13 cellular contexts compared by ENCODE assay signal in the genomic region with DNA sequence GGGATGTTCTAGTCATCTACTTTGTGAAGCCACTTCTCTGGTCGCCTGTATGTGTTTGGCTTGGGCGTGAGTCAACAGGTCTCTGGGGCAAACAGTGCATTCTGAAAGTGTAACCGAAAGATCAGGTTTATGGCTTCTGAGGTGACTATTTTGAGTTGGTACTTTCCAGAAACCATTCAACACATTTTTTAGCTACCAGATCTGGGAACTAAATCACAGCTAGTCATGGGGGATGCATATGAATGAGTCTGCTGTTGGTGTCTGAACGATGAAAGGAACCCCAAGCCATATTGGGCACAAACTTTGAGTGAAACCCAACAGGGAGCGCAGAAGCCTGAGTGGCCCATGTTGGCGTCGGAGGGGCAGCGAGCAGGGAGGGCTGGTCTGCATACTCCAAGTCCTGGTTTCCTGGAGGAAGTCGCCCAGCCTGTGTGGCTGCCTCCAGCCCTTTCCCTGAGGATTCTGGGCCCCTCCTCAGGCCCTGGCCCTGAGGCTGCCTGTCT. TPM values are rescaled to one million over a fixed set of nuclear protein-coding genes. Genes with fewer than 3 reads are reported as not detected.
DNase-seq lines count a peak whose midpoint lies in the region; ATAC-seq and TF ChIP-seq lines count a peak whose summit lies in the region.
"Had no signal": no experiment of that assay in that cellular context is flagged by ENCODE, and none has a peak within 500 bp of the region (broad histone marks: within the 10 kb centered on the region; RNA-seq: fewer than 3 reads in every experiment).

No MANE protein-coding gene starts in this region.

- no peaks in the 10 kb centered on the region for H3K79me1 ChIP-seq in H9 (ENCODE audit: insufficient read depth, low read depth, low read length, poor library complexity, severe bottlenecking)

- no peaks in the 10 kb centered on the region for H3K9me3 Mint-ChIP-seq in activated T-cell treated with anti-CD3 and anti-CD28 coated beads, Interleukin-2, amount 50 U/mL, for 4 hours
- H3K9me3 Mint-ChIP-seq in H9 = no peaks in the 10 kb centered on the region; a peak in 1 of 5 replicates

- no peak overlapping the region for H2BK20ac ChIP-seq in H9 (ENCODE audit: low read depth, low read length, poor library complexity, severe bottlenecking)

- no peaks in the 10 kb centered on the region for H3K4me1 Mint-ChIP-seq in activated T-cell treated with anti-CD3 and anti-CD28 coated beads, Interleukin-2, amount 50 U/mL, for 4 hours (ENCODE audit: low read depth)
- H3K4me1 Mint-ChIP-seq in H9 = no peaks in the 10 kb centered on the region

- no peak overlapping the region for H3K4me3 Mint-ChIP-seq in activated T-cell treated with anti-CD3 and anti-CD28 coated beads, Interleukin-2, amount 50 U/mL, for 4 hours
- no peak overlapping the region for H3K4me3 Mint-ChIP-seq in H9

- WGBS in H9 (ENCODE audit: extremely low coverage, insufficient read length, low lambda C conversion rate) = no CpG with 5 or more reads among the region's 9 CpGs

- H4K91ac ChIP-seq in H9 (ENCODE audit: insufficient read length, low read depth, low read length) = no peak overlapping the region

- H2BK5ac ChIP-seq in H9 (ENCODE audit: insufficient read length, low read length) = no peak overlapping the region

- no peak overlapping the region for H3K23ac ChIP-seq in H9 (ENCODE audit: insufficient read length, low read depth, low read length)

- no peak overlapping the region for H3K4ac ChIP-seq in H9 (ENCODE audit: low read depth, low read length)

- H2BK15ac ChIP-seq in H9 (ENCODE audit: low read depth, low read length) = no peak overlapping the region

- no peak overlapping the region for H3K9ac ChIP-seq in H9 (ENCODE audit: extremely low read depth, insufficient read length, low read length)

- H3K27ac Mint-ChIP-seq in H9 = no peak overlapping the region; a peak in 1 of 7 replicates

- no peaks in the 10 kb centered on the region for H3K36me3 Mint-ChIP-seq in activated T-cell treated with anti-CD3 and anti-CD28 coated beads, Interleukin-2, amount 50 U/mL, for 4 hours (ENCODE audit: insufficient read depth)
- no peaks in the 10 kb centered on the region for H3K36me3 Mint-ChIP-seq in H9 (ENCODE audit: insufficient read depth in 1 of 3, low read depth in 3 of 3)

- no peak overlapping the region for H3K18ac ChIP-seq in H9 (ENCODE audit: insufficient read length, low read depth, low read length)

- no peak overlapping the region for H2AFZ ChIP-seq in H9 (ENCODE audit: low read length)

- no peak overlapping the region for H3K14ac ChIP-seq in H9 (ENCODE audit: insufficient read depth, low read length)

- TF ChIP-seq CTCF in H9 (conservative IDR thresholded peaks at IDR 0.05) = no peak

- no peak overlapping the region for H2BK120ac ChIP-seq in H9 (ENCODE audit: low read depth, low read length, poor library complexity, severe bottlenecking)

- no peak overlapping the region for H2AK5ac ChIP-seq in H9 (ENCODE audit: insufficient read length, low read length)

- H3K56ac ChIP-seq in H9 (ENCODE audit: insufficient read length, low read depth, low read length) = no peak overlapping the region

- DNase-seq in activated T-cell treated with anti-CD3 and anti-CD28 coated beads, Interleukin-2, amount 50 U/mL, for 4 hours = no peak
- DNase-seq in NCI-H1694 (lab: John Stamatoyannopoulos, UW) (no peak), GDM1 (lab: John Stamatoyannopoulos, UW) (no peak), H9 (no peak)
- DNase-seq: GF-D8, KG1, upper lobe of left lung had no signal

- H3T11ph ChIP-seq in H9 (ENCODE audit: low read length) = no peak overlapping the region

- peak; percentile 89 for ATAC-seq in GM18508 (IDR thresholded peaks at IDR 0.05; ENCODE audit: insufficient read depth, unreplicated experiment)
- peak; percentile 92 for ATAC-seq in GM19395 (IDR thresholded peaks at IDR 0.05; ENCODE audit: unreplicated experiment)
- ATAC-seq in HG02970 (IDR thresholded peaks at IDR 0.05; ENCODE audit: low FRiP score, unreplicated experiment) = peak; percentile 88
- peak; percentile 62 to 67 for ATAC-seq in activated T-cell treated with anti-CD3 and anti-CD28 coated beads, Interleukin-2, amount 50 U/mL, for 4 hours

- H2BK12ac ChIP-seq in H9 (ENCODE audit: insufficient read length, low read depth, low read length) = no peak overlapping the region

- no peak overlapping the region for H3K27ac ChIP-seq in H9 (ENCODE audit: insufficient read length, low read depth, low read length)
- H3K27ac ChIP-seq: breast epithelium, upper lobe of left lung had no signal

- peaks cover 7% of the 10 kb centered on the region for H3K27me3 Mint-ChIP-seq in activated T-cell treated with anti-CD3 and anti-CD28 coated beads, Interleukin-2, amount 50 U/mL, for 4 hours (ENCODE audit: low read depth)
- peaks cover 24% of the 10 kb centered on the region for H3K27me3 Mint-ChIP-seq in H9 (ENCODE audit: low read depth)

- no peak overlapping the region for H3K4me2 ChIP-seq in H9 (ENCODE audit: insufficient read depth, insufficient read length, low read length)

- H3K23me2 ChIP-seq in H9 (ENCODE audit: insufficient read length, low read depth, low read length, poor library complexity, severe bottlenecking) = no peaks in the 10 kb centered on the region

- no peak overlapping the region for H4K8ac ChIP-seq in H9 (replicated peaks; ENCODE audit: insufficient read length, low read depth, low read length)

- no peaks in the 10 kb centered on the region for H3K9me3 ChIP-seq in H9 (ENCODE audit: control insufficient read depth, low read depth, low read length)
- H3K9me3 ChIP-seq: breast epithelium, upper lobe of left lung had no signal

- H4K20me1 ChIP-seq in H9 (ENCODE audit: control insufficient read depth, insufficient read depth, insufficient read length) = no peaks in the 10 kb centered on the region

- H3K27me3 ChIP-seq in H9 (ENCODE audit: insufficient read depth, low read length) = no peaks in the 10 kb centered on the region
- H3K27me3 ChIP-seq: breast epithelium, upper lobe of left lung had no signal

- no peaks in the 10 kb centered on the region for H3K79me2 ChIP-seq in H9 (ENCODE audit: insufficient read depth, low read length)

- H3K4me1 ChIP-seq in H9 (ENCODE audit: insufficient read depth, low read length) = no peaks in the 10 kb centered on the region
- H3K4me1 ChIP-seq: breast epithelium, upper lobe of left lung had no signal

- no peak overlapping the region for H4K5ac ChIP-seq in H9 (ENCODE audit: insufficient read length, low read depth, low read length)

RNA-seq across cellular contexts. Expression of a gene that starts 35.3 kb away (rescaled TPM):
- not detected for total RNA-seq in activated T-cell treated with anti-CD3 and anti-CD28 coated beads, Interleukin-2, amount 50 U/mL, for 4 hours
- total RNA-seq in H9 (2021) = 0.11 and 0.15 TPM in 2 replicates
- total RNA-seq: glomerular endothelial cell, mononuclear cell had no signal
